In the genomic region with DNA sequence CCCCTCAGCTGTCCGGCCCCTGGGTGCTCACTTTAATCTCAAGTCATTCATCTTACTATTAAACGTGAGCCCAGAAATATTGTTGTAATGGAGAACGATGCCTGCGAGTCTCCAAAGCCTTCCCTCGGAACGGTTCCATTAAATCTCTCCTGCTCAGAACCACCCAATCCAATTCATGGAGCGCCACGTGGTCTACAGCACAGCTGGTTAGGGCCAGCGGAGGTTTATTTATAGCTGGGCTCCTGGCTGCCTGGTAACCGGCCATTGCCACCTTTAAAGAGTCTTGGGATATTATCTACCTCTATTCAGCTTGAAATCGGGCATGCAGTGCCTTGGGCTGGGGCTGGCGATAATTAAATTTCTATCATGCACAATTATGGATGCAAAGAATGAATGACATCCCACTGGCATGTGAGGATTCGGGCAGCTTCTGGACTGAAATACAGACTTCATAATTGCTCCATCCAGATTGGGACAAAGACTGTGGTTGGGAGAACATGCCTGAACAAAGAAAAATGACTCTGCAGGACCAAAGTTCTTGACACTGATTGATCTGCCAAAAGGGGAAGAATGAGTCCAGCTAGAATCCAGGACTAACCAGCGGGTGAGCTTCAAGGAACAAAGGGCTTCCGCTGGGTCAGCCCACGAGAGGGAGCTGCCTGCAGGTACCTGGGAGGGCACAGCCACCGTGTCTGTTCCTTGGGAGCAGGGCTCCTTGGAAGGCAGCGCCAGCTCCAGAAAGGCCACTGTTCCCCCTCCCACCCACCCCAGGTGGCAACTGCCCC, we compare ENCODE assay signal across 17 cellular contexts. TPM values are rescaled to one million over a fixed set of nuclear protein-coding genes. Genes with fewer than 3 reads are reported as not detected.
"Had no signal": no experiment of that assay in that cellular context is flagged by ENCODE, and none has a peak within 500 bp of the region (broad histone marks: within the 10 kb centered on the region; RNA-seq: fewer than 3 reads in every experiment).

No MANE protein-coding gene starts in this region.

- H3K9me3 ChIP-seq: adrenal gland, neutrophil, pancreas, sigmoid colon, tibial artery had no signal

- H3K27me3 ChIP-seq: adrenal gland, dorsolateral prefrontal cortex, pancreas, sigmoid colon, tibial artery had no signal

- H3K27ac ChIP-seq: adrenal gland, cardiac muscle cell, neutrophil, pancreas, tibial artery, WERI-Rb-1 had no signal

- H3K4me3 ChIP-seq: adrenal gland, cardiac muscle cell, dorsolateral prefrontal cortex, pancreas, sigmoid colon, tibial artery had no signal

- H3K36me3 ChIP-seq: cardiac muscle cell, neutrophil had no signal

- H3K36me3 Mint-ChIP-seq: activated naive CD4-positive, alpha-beta T cell treated with anti-CD3 and anti-CD28 coated beads, Interleukin-2, amount 50 U/mL, for 72 hours; naive thymus-derived CD8-positive, alpha-beta T cell had no signal

- ATAC-seq: activated naive CD4-positive, alpha-beta T cell treated with anti-CD3 and anti-CD28 coated beads, Interleukin-2, amount 50 U/mL, for 72 hours; naive thymus-derived CD8-positive, alpha-beta T cell; pancreas had no signal

- DNase-seq: activated CD4-positive, alpha-beta T cell treated with anti-CD3 and anti-CD28 coated beads, Interleukin-2, amount 50 U/mL, for 4 hours; activated gamma-delta T cell; adrenal gland; foreskin fibroblast; naive thymus-derived CD8-positive, alpha-beta T cell; pancreas; sigmoid colon; stimulated activated CD4-positive, alpha-beta T cell treated with anti-CD3 and anti-CD28 coated beads, Interleukin-12 subunit alpha, Interleukin-12 subunit beta, amount 100 ng/mL, for 4 hours; stimulated activated CD4-positive, alpha-beta T cell treated with anti-CD3 and anti-CD28 coated beads, Interleukin-2, amount 100 ng/mL, for 24 hours; stimulated activated naive CD4-positive, alpha-beta T cell treated with Interleukin-2 at 50 U/mL for 16 hours; SW 1271; tibial artery; WERI-Rb-1 had no signal

- H3K27ac Mint-ChIP-seq: activated naive CD4-positive, alpha-beta T cell treated with anti-CD3 and anti-CD28 coated beads, Interleukin-2, amount 50 U/mL, for 72 hours; naive thymus-derived CD8-positive, alpha-beta T cell had no signal

- H3K9me3 Mint-ChIP-seq: activated naive CD4-positive, alpha-beta T cell treated with anti-CD3 and anti-CD28 coated beads, Interleukin-2, amount 50 U/mL, for 72 hours had no signal

- H3K4me3 Mint-ChIP-seq: naive thymus-derived CD8-positive, alpha-beta T cell had no signal

RNA-seq across cellular contexts. Expression of a gene that starts 7.3 kb away (rescaled TPM):
- polyA plus RNA-seq: naive thymus-derived CD8-positive, alpha-beta T cell had no signal
